1 cellular context compared by ENCODE assay signal in genomic region chr5:103224118-103224893, GRCh38.
TF ChIP-seq lines count a peak whose summit lies in the region.

No MANE protein-coding gene starts in this region.

TF ChIP-seq in K562, 482 proteins besides CTCF, POLR2A, EP300 and RAD21 (continued from another document and continues in another):
- TF ChIP-seq ARID3A (IDR thresholded peaks at IDR 0.05; ENCODE audit: borderline replicate concordance, low read depth, low read length) (no peak), CREB3L1 (IDR thresholded peaks at IDR 0.05; ENCODE audit: borderline replicate concordance, low read depth) (0 out of 2 replicates have a peak, but pooled peaks have one; percentile 18), KLF13 (tag; IDR thresholded peaks at IDR 0.05; ENCODE audit: borderline replicate concordance, low read depth) (no peak), HDAC3 (IDR thresholded peaks at IDR 0.05; ENCODE audit: borderline replicate concordance, partially characterized antibody) (no peak), ZNF445 (CRISPR knock-in tag; IDR thresholded peaks at IDR 0.05; ENCODE audit: low read depth) (no peak), ZNF184 (CRISPR knock-in tag; IDR thresholded peaks at IDR 0.05) (no peak), RERE (CRISPR knock-in tag; IDR thresholded peaks at IDR 0.05; ENCODE audit: borderline replicate concordance) (no peak), ZBTB40 (IDR thresholded peaks at IDR 0.05) (no peak), ZBTB40 (CRISPR knock-in tag; IDR thresholded peaks at IDR 0.05) (no peak), ZNF589 (CRISPR knock-in tag; IDR thresholded peaks at IDR 0.05; ENCODE audit: low read depth) (no peak), WHSC1 (IDR thresholded peaks at IDR 0.05; ENCODE audit: low read length) (no peak), ZNF592 (IDR thresholded peaks at IDR 0.05) (no peak), PML (IDR thresholded peaks at IDR 0.05; ENCODE audit: low read length) (no peak), THAP12 (CRISPR knock-in tag; IDR thresholded peaks at IDR 0.05) (no peak), UBTF (IDR thresholded peaks at IDR 0.05; ENCODE audit: borderline replicate concordance in 1 of 2, low read depth in 2 of 2, low read length in 2 of 2) (no peak), MTA2 (IDR thresholded peaks at IDR 0.05; ENCODE audit: low read depth) (no peak), MYNN (IDR thresholded peaks at IDR 0.05) (peak; percentile 67; the same call in 1 of the 2 replicates), MYNN (CRISPR knock-in tag; IDR thresholded peaks at IDR 0.05) (no peak), ZNF79 (CRISPR knock-in tag; IDR thresholded peaks at IDR 0.05; ENCODE audit: low read depth) (no peak)
